ENCODE assay signal across 1 cellular context in genomic region chr15:98758224-98758623, GRCh38.
A peak's percentile ranks its signal among the peaks of the same experiment; 100 is the strongest.
TF ChIP-seq lines count a peak whose summit lies in the region.

No MANE protein-coding gene starts in this region.

TF ChIP-seq in HEK293, 187 proteins besides CTCF, POLR2A, EP300 and RAD21 (continued from another document):
- TF ChIP-seq ZBTB49 (tag by site-specific recombination; IDR thresholded peaks at IDR 0.05; ENCODE audit: low read depth): no peak
- peak; percentile 94 for TF ChIP-seq SCRT2 (tag by site-specific recombination; IDR thresholded peaks at IDR 0.05)
- no peak for TF ChIP-seq ZNF623 (tag by site-specific recombination; IDR thresholded peaks at IDR 0.05)
- TF ChIP-seq ZNF560 (tag by site-specific recombination; IDR thresholded peaks at IDR 0.05; ENCODE audit: borderline replicate concordance): no peak
- no peak for TF ChIP-seq ZNF140 (tag by site-specific recombination; IDR thresholded peaks at IDR 0.05)
- TF ChIP-seq ZNF449 (tag by site-specific recombination; IDR thresholded peaks at IDR 0.05): no peak
- peak; percentile 85 for TF ChIP-seq SCRT1 (tag by site-specific recombination; IDR thresholded peaks at IDR 0.05; ENCODE audit: borderline replicate concordance)
- no peak for TF ChIP-seq ZNF366 (tag by site-specific recombination; conservative IDR thresholded peaks at IDR 0.05)
- TF ChIP-seq ZBTB7A (tag by site-specific recombination; IDR thresholded peaks at IDR 0.05; ENCODE audit: low read depth): no peak
- TF ChIP-seq BCL11B (tag by site-specific recombination; IDR thresholded peaks at IDR 0.05; ENCODE audit: low read depth): no peak
- TF ChIP-seq EGR2 (tag by site-specific recombination; IDR thresholded peaks at IDR 0.05; ENCODE audit: low read depth): no peak
- TF ChIP-seq ZNF791 (tag by site-specific recombination; IDR thresholded peaks at IDR 0.05): no peak
- no peak for TF ChIP-seq ZNF311 (tag by site-specific recombination; IDR thresholded peaks at IDR 0.05; ENCODE audit: borderline replicate concordance)
